ENCODE assay signal across 8 cellular contexts in genomic region chr9:36102742-36103495, GRCh38. TPM values are rescaled to one million over a fixed set of nuclear protein-coding genes. Genes with fewer than 3 reads are reported as not detected.
DNase-seq lines count a peak whose midpoint lies in the region; ATAC-seq and TF ChIP-seq lines count a peak whose summit lies in the region.

No MANE protein-coding gene starts in this region.

- TF ChIP-seq CTCF in glutamatergic neuron (IDR thresholded peaks at IDR 0.05; ENCODE audit: partially characterized antibody, unreplicated experiment) (peak; percentile 79), uterus (IDR thresholded peaks at IDR 0.05) (peak; percentile 68 to 75 (median 72))

- peaks cover 6% of the 10 kb centered on the region for H3K4me1 Mint-ChIP-seq in activated naive CD4-positive, alpha-beta T cell treated with anti-CD3 and anti-CD28 coated beads for 36 hours (ENCODE audit: low read depth)
- peaks cover 2% of the 10 kb centered on the region for H3K4me1 Mint-ChIP-seq in glutamatergic neuron (ENCODE audit: low read depth, unreplicated experiment)

- intact Hi-C loops in activated naive CD4-positive, alpha-beta T cell treated with anti-CD3 and anti-CD28 coated beads for 36 hours (cut with micrococcal nuclease): loop anchor here (1.0 to 2.0 kb wide), 6 partner anchors 34 to 226 kb away; partner anchors contain the start of genes CLTA and GLIPR2
- intact Hi-C loops in uterus (cut with DNase I; ENCODE audit: low total_unique reads): loop anchor here (10.0 kb wide), 1 partner anchor 62 kb away; the partner anchor contains the start of gene CCIN

- H3K36me3 Mint-ChIP-seq in activated naive CD4-positive, alpha-beta T cell treated with anti-CD3 and anti-CD28 coated beads for 36 hours (ENCODE audit: low read depth): no peaks in the 10 kb centered on the region
- H3K36me3 Mint-ChIP-seq in glutamatergic neuron (ENCODE audit: unreplicated experiment): no peaks in the 10 kb centered on the region

- peak overlapping the region; percentile 34 for H3K27ac Mint-ChIP-seq in activated naive CD4-positive, alpha-beta T cell treated with anti-CD3 and anti-CD28 coated beads for 36 hours
- peak overlapping the region; percentile 50 for H3K27ac Mint-ChIP-seq in glutamatergic neuron (ENCODE audit: unreplicated experiment)

- ATAC-seq in GM19324 (IDR thresholded peaks at IDR 0.05; ENCODE audit: low FRiP score, unreplicated experiment): peak; percentile 70

- H3K9me3 Mint-ChIP-seq in activated naive CD4-positive, alpha-beta T cell treated with anti-CD3 and anti-CD28 coated beads for 36 hours: no peaks in the 10 kb centered on the region
- H3K9me3 Mint-ChIP-seq in glutamatergic neuron (ENCODE audit: unreplicated experiment): no peaks in the 10 kb centered on the region

- no peak for TF ChIP-seq POLR2A in uterus (IDR thresholded peaks at IDR 0.05)

- H3K4me3 Mint-ChIP-seq in activated naive CD4-positive, alpha-beta T cell treated with anti-CD3 and anti-CD28 coated beads for 36 hours: no peak overlapping the region
- H3K4me3 Mint-ChIP-seq in glutamatergic neuron (ENCODE audit: unreplicated experiment): no peak overlapping the region

- H3K27me3 ChIP-seq in MG63 (no peaks in the 10 kb centered on the region), uterus (no peaks in the 10 kb centered on the region)

- H3K9me3 ChIP-seq in MG63 (no peaks in the 10 kb centered on the region), uterus (no peaks in the 10 kb centered on the region)

- H3K36me3 ChIP-seq in MG63 (peaks cover 40% of the 10 kb centered on the region), uterus (no peaks in the 10 kb centered on the region)

- CTCF ChIA-PET in activated naive CD4-positive, alpha-beta T cell treated with anti-CD3 and anti-CD28 coated beads for 36 hours (lab: Charles Lee): interaction anchor here (0.6 to 10.2 kb wide), 46 partner anchors 10 to 1910 kb away, joined by 3 to 283 read pairs (median 5); partner anchors contain the start of genes CCIN, CLTA and RECK

- H3K4me1 ChIP-seq in uterus: no peaks in the 10 kb centered on the region

- H3K4me3 ChIP-seq in MG63 (no peak overlapping the region), uterus (no peak overlapping the region)

- peak overlapping the region; percentile 54 for H3K27ac ChIP-seq in uterus

- no peaks in the 10 kb centered on the region for H3K27me3 Mint-ChIP-seq in activated naive CD4-positive, alpha-beta T cell treated with anti-CD3 and anti-CD28 coated beads for 36 hours (ENCODE audit: low read depth)
- no peaks in the 10 kb centered on the region for H3K27me3 Mint-ChIP-seq in glutamatergic neuron (ENCODE audit: unreplicated experiment)

- DNase-seq in C1 segment of cervical spinal cord (lab: John Stamatoyannopoulos, UW): peak in 12 of 14 donors; percentile 14 to 73 (median 38)
- peak; percentile 94 for DNase-seq in MG63
- peak; percentile 78 for DNase-seq in SK-N-DZ (ENCODE audit: low spot score)
- DNase-seq in activated naive CD4-positive, alpha-beta T cell treated with anti-CD3 and anti-CD28 coated beads for 36 hours: peak; percentile 95
- DNase-seq in glutamatergic neuron: peak; percentile 88
- peak; percentile 89 for DNase-seq in pons (ENCODE audit: low spot score)
- peak; percentile 79 to 83 for DNase-seq in uterus

RNA-seq across cellular contexts. Expression of gene GLIPR2, which starts 33.6 kb away (rescaled TPM):
- 17.1 and 20.3 TPM in 2 replicates for total RNA-seq in MG63 (2014; rRNA removed; shearing (Covaris generic); ENCODE audit: low replicate concordance)
- polyA plus RNA-seq in SK-N-DZ (2014; cell fraction: cytosol; rRNA removed): 20.3 and 26.8 TPM in 2 replicates
- polyA plus RNA-seq in SK-N-DZ (2014; cell fraction: nucleus; rRNA removed): 8.6 and 12.2 TPM in 2 replicates
- 1 to 10 TPM; 8.0 to 9.7 TPM for total RNA-seq in activated naive CD4-positive, alpha-beta T cell treated with anti-CD3 and anti-CD28 coated beads for 36 hours
- total RNA-seq in glutamatergic neuron (ENCODE audit: unreplicated experiment) (84.4 TPM), uterus (100 to 1,000 TPM in 1 of 4 donors, 10 to 100 TPM in 3; 25.6 to 109 (median 60.8) TPM)

Comparison
In these comparisons a context has a peak if more than half of its experiments do, and no peak if none do; other contexts are left out.
1. DNase-seq: peak in every context shown above with its lines; median percentile 95 in activated naive CD4-positive, alpha-beta T cell treated with anti-CD3 and anti-CD28 coated beads for 36 hours; 94 in MG63; 89 in pons; 88 in glutamatergic neuron; 81 in uterus; 78 in SK-N-DZ; 38 in C1 segment of cervical spinal cord.